Comparison of ENCODE assay signal across 18 cellular contexts in genomic region chr11:106925245-106925644, GRCh38.
DNase-seq lines count a peak whose midpoint lies in the region; FAIRE-seq and TF ChIP-seq lines count a peak whose summit lies in the region.
"Had no signal": no experiment of that assay in that cellular context is flagged by ENCODE, and none has a peak within 500 bp of the region (broad histone marks: within the 10 kb centered on the region; RNA-seq: fewer than 3 reads in every experiment).

No MANE protein-coding gene starts in this region.

- peaks cover 4% of the 10 kb centered on the region for H3K9me3 Mint-ChIP-seq in astrocyte (ENCODE audit: unreplicated experiment)
- H3K9me3 Mint-ChIP-seq: H9 had no signal

- peaks cover 4% of the 10 kb centered on the region for H3K36me3 Mint-ChIP-seq in astrocyte (ENCODE audit: low read depth, unreplicated experiment)

- H3K27ac Mint-ChIP-seq in astrocyte (ENCODE audit: unreplicated experiment) = no peak overlapping the region
- H3K27ac Mint-ChIP-seq: CD4-positive, alpha-beta T cell; H9 had no signal

- H3K4me1 ChIP-seq in astrocyte (ENCODE audit: insufficient read depth, low read length) = peaks cover 6% of the 10 kb centered on the region

- FAIRE-seq in astrocyte (lab: Jason Lieb, UNC) = no peak

- H3K27ac ChIP-seq in astrocyte (ENCODE audit: low read depth, low read length) = no peak overlapping the region

- no peaks in the 10 kb centered on the region for H4K20me1 ChIP-seq in astrocyte (ENCODE audit: insufficient read depth, low read length)

- no peak overlapping the region for H3K4me3 Mint-ChIP-seq in astrocyte (ENCODE audit: unreplicated experiment)
- H3K4me3 Mint-ChIP-seq: CD4-positive, alpha-beta T cell; H9 had no signal

- no peak overlapping the region for H2AFZ ChIP-seq in astrocyte (ENCODE audit: low read depth, low read length)

- H3K36me3 ChIP-seq in astrocyte (ENCODE audit: insufficient read depth, low read length) = no peaks in the 10 kb centered on the region

- H3K4me1 Mint-ChIP-seq in astrocyte (ENCODE audit: low read depth, unreplicated experiment) = peaks cover 4% of the 10 kb centered on the region
- H3K4me1 Mint-ChIP-seq: H9 had no signal

- no peaks in the 10 kb centered on the region for H3K27me3 ChIP-seq in astrocyte (ENCODE audit: insufficient read depth, low read length)

- no peaks in the 10 kb centered on the region for H3K9me3 ChIP-seq in astrocyte (ENCODE audit: insufficient read depth, low read depth, low read length)

- H3K4me3 ChIP-seq in astrocyte (ENCODE audit: insufficient read depth, low read depth, low read length) (no peak overlapping the region), fibroblast of villous mesenchyme (ENCODE audit: low read depth, low read length) (no peak overlapping the region)

- H3K27me3 Mint-ChIP-seq in astrocyte (ENCODE audit: low read depth, unreplicated experiment) = no peaks in the 10 kb centered on the region
- H3K27me3 Mint-ChIP-seq: CD4-positive, alpha-beta T cell had no signal

- no peak for TF ChIP-seq CTCF in astrocyte (IDR thresholded peaks at IDR 0.05; ENCODE audit: insufficient read depth, low read depth, low read length)
- no peak for TF ChIP-seq CTCF in fibroblast of villous mesenchyme (IDR thresholded peaks at IDR 0.05; ENCODE audit: insufficient read depth, low read depth, low read length)
- no peak for TF ChIP-seq CTCF in GM10266 (IDR thresholded peaks at IDR 0.05; ENCODE audit: control insufficient read depth, insufficient read depth, low read depth, missing control alignments)

- H3K9ac ChIP-seq in astrocyte (ENCODE audit: low read length) = no peak overlapping the region

- H3K79me2 ChIP-seq in astrocyte (ENCODE audit: insufficient read depth, low read length) = no peaks in the 10 kb centered on the region

- no peak overlapping the region for H3K4me2 ChIP-seq in astrocyte (ENCODE audit: low read length)

- DNase-seq in AG08395 (ENCODE audit: low spot score) (peak; percentile 2), GM03348 (ENCODE audit: low spot score) (peak; percentile 18), astrocyte (ENCODE audit: low read depth) (peak; percentile 24), fibroblast of villous mesenchyme (ENCODE audit: low read depth) (peak; percentile 10), NCI-H2227 treated with DMSO at 0.1 percent for 48 hours (lab: John Stamatoyannopoulos, UW) (no peak), DMS153 (lab: John Stamatoyannopoulos, UW) (no peak), GM10266 (ENCODE audit: extremely low spot score) (no peak)
- no peak for DNase-seq in activated CD4-positive, CD25-positive, alpha-beta regulatory T cell treated with anti-CD3 and anti-CD28 coated beads, Interleukin-2, amount 50 U/mL, for 72 hours
- DNase-seq: Calu3; CD4-positive, alpha-beta T cell; H9; Karpas-422; NCI-H1417; NCI-H1930; NCI-H2171 treated with DMSO at 0.1 percent for 48 hours; NCI-H510A; NCI-H82; SIG-M5 had no signal

Comparison
In these comparisons a context has a peak if more than half of its experiments do, and no peak if none do; other contexts are left out.
1. DNase-seq: peak in AG08395 (single experiment), GM03348 (single experiment), astrocyte (single experiment) and fibroblast of villous mesenchyme (single experiment); none in NCI-H2227 treated with DMSO at 0.1 percent for 48 hours (single experiment), DMS153 (single experiment), activated CD4-positive, CD25-positive, alpha-beta regulatory T cell treated with anti-CD3 and anti-CD28 coated beads, Interleukin-2, amount 50 U/mL, for 72 hours (single experiment) and GM10266 (single experiment).